8 cellular contexts compared by ENCODE assay signal in the genomic region with DNA sequence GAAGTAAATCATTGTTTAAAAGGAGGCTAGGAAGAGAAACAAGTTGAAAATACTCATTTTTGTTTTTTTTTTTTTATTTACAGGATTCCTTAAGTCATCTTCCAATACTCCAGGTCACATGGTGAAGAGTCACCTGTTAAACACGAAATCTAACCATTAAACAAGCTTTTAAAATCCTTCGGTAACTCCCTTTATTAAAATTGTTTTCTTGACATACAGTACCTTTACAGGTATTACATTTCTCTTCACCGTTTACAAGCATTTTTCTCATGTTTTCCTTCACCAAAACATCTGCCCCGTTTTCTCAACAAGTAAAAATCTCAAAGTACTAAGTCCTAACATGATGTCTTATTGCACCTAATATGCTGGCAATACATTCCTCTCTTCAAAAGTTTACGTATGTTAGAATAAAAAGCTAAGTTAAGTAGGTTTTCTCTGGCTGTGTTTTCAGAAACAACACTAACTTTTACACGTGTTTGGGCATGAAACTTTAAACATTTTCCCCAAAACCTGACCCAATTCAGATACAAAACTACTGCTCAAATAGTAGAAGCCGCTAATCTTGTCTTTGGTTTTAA. TPM values are rescaled to one million over a fixed set of nuclear protein-coding genes. Genes with fewer than 3 reads are reported as not detected.
DNase-seq lines count a peak whose midpoint lies in the region; ATAC-seq and TF ChIP-seq lines count a peak whose summit lies in the region.

No MANE protein-coding gene starts in this region.

- peaks cover 35 to 45% of the 10 kb centered on the region in 2 donors for H3K4me1 ChIP-seq in mucosa of rectum (ENCODE audit: control insufficient read depth in 2 of 2, insufficient read depth in 2 of 2, low read length in 2 of 2)

- H3K27me3 ChIP-seq in mucosa of rectum (ENCODE audit: control insufficient read depth in 2 of 2, insufficient read depth in 2 of 2, low read length in 2 of 2), result no peaks in the 10 kb centered on the region

- ATAC-seq in GM19463 (IDR thresholded peaks at IDR 0.05; ENCODE audit: unreplicated experiment), result no peak

- TF ChIP-seq CTCF in AG09309 (IDR thresholded peaks at IDR 0.05; ENCODE audit: control insufficient read depth, insufficient read depth, low read depth, low read length, missing control alignments), result no peak
- no peak for TF ChIP-seq CTCF in cardiac fibroblast (IDR thresholded peaks at IDR 0.05; ENCODE audit: low read depth, low read length)
- TF ChIP-seq CTCF in GM20000 (IDR thresholded peaks at IDR 0.05; ENCODE audit: extremely low read depth, missing control alignments), result no peak

- peak overlapping the region; percentile 82 for H3K4me3 ChIP-seq in AG09309 (ENCODE audit: control insufficient read depth, low read depth, low read length)
- H3K4me3 ChIP-seq in Jurkat, Clone E6-1 (ENCODE audit: low read length), result peak overlapping the region; percentile 76
- H3K4me3 ChIP-seq in cardiac fibroblast (replicated peaks in 1 of 2; ENCODE audit: low read depth in 2 of 2, low read length in 2 of 2), result peak overlapping the region; percentile 87 to 94
- H3K4me3 ChIP-seq in mucosa of rectum (ENCODE audit: low read length in 2 of 2), result peak overlapping the region; percentile 92 to 96

- no peaks in the 10 kb centered on the region for H3K36me3 ChIP-seq in mucosa of rectum (ENCODE audit: control insufficient read depth in 2 of 2, insufficient read depth in 2 of 2, low read length in 2 of 2)

- DNase-seq in AG09309 (ENCODE audit: low read depth), result no peak
- no peak for DNase-seq in Jurkat, Clone E6-1 (ENCODE audit: low read depth, low spot score)
- no peak for DNase-seq in cardiac fibroblast (ENCODE audit: low read depth in 2 of 2)
- DNase-seq in NCI-H446 treated with DMSO at 0.1 percent for 48 hours (lab: John Stamatoyannopoulos, UW), result no peak
- DNase-seq in amygdala (lab: John Stamatoyannopoulos, UW), result no peak
- DNase-seq in GM20000 (ENCODE audit: low spot score), result no peak

- peak overlapping the region; percentile 79 to 91 for H3K9ac ChIP-seq in mucosa of rectum (ENCODE audit: low read depth in 1 of 2, low read length in 2 of 2)

- H3K27ac ChIP-seq in mucosa of rectum (ENCODE audit: low read depth in 2 of 2, low read length in 2 of 2), result peak overlapping the region; percentile 92 to 97

- H3K9me3 ChIP-seq in mucosa of rectum (ENCODE audit: control insufficient read depth in 2 of 2, low read length in 2 of 2), result no peaks in the 10 kb centered on the region

RNA-seq across cellular contexts. Expression of gene PUM2, which starts 1.1 kb away (rescaled TPM):
- 50.1 TPM for polyA plus RNA-seq in Jurkat, Clone E6-1 (2012; ENCODE audit: insufficient read depth, insufficient read length)
